Comparison of ENCODE assay signal across 2 cellular contexts in genomic region chr19:5294403-5295160, GRCh38.
TF ChIP-seq lines count a peak whose summit lies in the region.

No MANE protein-coding gene starts in this region.

TF ChIP-seq in H1, 55 proteins besides CTCF, POLR2A, EP300 and RAD21 (continued from another document):
- TF ChIP-seq CBX5 (IDR thresholded peaks at IDR 0.05; ENCODE audit: low read depth, low read length) (no peak), SAP30 (IDR thresholded peaks at IDR 0.05; ENCODE audit: insufficient read depth, insufficient replicate concordance, low read length) (no peak), JUND (IDR thresholded peaks at IDR 0.05; ENCODE audit: low read length) (no peak), RNF2 (IDR thresholded peaks at IDR 0.05; ENCODE audit: borderline replicate concordance, low read depth, low read length, missing control alignments, poor library complexity, severe bottlenecking) (no peak), EZH2 (IDR thresholded peaks at IDR 0.05; ENCODE audit: low read depth, low read length, severe bottlenecking) (no peak), JUN (IDR thresholded peaks at IDR 0.05; ENCODE audit: low read depth, low read length) (no peak), TAF1 (IDR thresholded peaks at IDR 0.05; ENCODE audit: low read depth, low read length) (no peak), CHD2 (IDR thresholded peaks at IDR 0.05; ENCODE audit: low read length) (no peak), CHD7 (IDR thresholded peaks at IDR 0.05; ENCODE audit: insufficient replicate concordance, low read length) (no peak), POU5F1 (IDR thresholded peaks at IDR 0.05; ENCODE audit: low read depth, low read length) (no peak), NANOG (IDR thresholded peaks at IDR 0.05; ENCODE audit: insufficient read depth, low read depth, low read length, poor library complexity, severe bottlenecking) (no peak), SIX5 (IDR thresholded peaks at IDR 0.05; ENCODE audit: low read depth, low read length) (no peak), TEAD4 (IDR thresholded peaks at IDR 0.05; ENCODE audit: low read depth, low read length) (no peak), SP1 (IDR thresholded peaks at IDR 0.05; ENCODE audit: low read depth, low read length) (no peak)

TF ChIP-seq in neural cell, 6 proteins besides CTCF, POLR2A, EP300 and RAD21 (continued from another document):
- TF ChIP-seq POLR2AphosphoS5 (IDR thresholded peaks at IDR 0.05) (no peak), TAF1 (IDR thresholded peaks at IDR 0.05; ENCODE audit: low read depth) (no peak), REST (IDR thresholded peaks at IDR 0.05; ENCODE audit: borderline replicate concordance) (no peak)
